9 cellular contexts compared by ENCODE assay signal in genomic region chr7:149414745-149415390, GRCh38. TPM values are rescaled to one million over a fixed set of nuclear protein-coding genes. Genes with fewer than 3 reads are reported as not detected.
A peak's percentile ranks its signal among the peaks of the same experiment; 100 is the strongest.
DNase-seq lines count a peak whose midpoint lies in the region; ATAC-seq and TF ChIP-seq lines count a peak whose summit lies in the region.
"Had no signal": no experiment of that assay in that cellular context is flagged by ENCODE, and none has a peak within 500 bp of the region (broad histone marks: within the 10 kb centered on the region; RNA-seq: fewer than 3 reads in every experiment).

No MANE protein-coding gene starts in this region.

- H3K4me1 Mint-ChIP-seq in T-helper 17 cell: peaks cover 8% of the 10 kb centered on the region

- peak; percentile 44 for DNase-seq in AG04449 (ENCODE audit: low read depth, low spot score)
- DNase-seq in T-helper 17 cell: peak in 2 of 3 donors; percentile 25 to 48
- peak; percentile 30 for DNase-seq in colonic mucosa
- DNase-seq in left lobe of liver (ENCODE audit: low spot score): no peak
- peak; percentile 52 for DNase-seq in stimulated activated CD4-positive, alpha-beta T cell treated with anti-CD3 and anti-CD28 coated beads, Interleukin-4, amount 100 ng/mL, for 24 hours
- DNase-seq in COLO829 (ENCODE audit: low spot score): no peak

- peak; percentile 85 for ATAC-seq in T-helper 17 cell
- ATAC-seq in left lobe of liver: peak; percentile 52
- ATAC-seq in GM21786 (IDR thresholded peaks at IDR 0.05; ENCODE audit: unreplicated experiment): no peak
- ATAC-seq in HG03045 (IDR thresholded peaks at IDR 0.05; ENCODE audit: unreplicated experiment): no peak

- intact Hi-C loops in colonic mucosa (cut with DNase I): no loop called here

- H3K4me1 ChIP-seq in colonic mucosa: no peaks in the 10 kb centered on the region
- H3K4me1 ChIP-seq: BLaER1 treated with 17β-estradiol and CSF1 and Interleukin-3, amounts not matched to agents 10 nM and 100 nM had no signal

- CTCF ChIA-PET in AG04449 (lab: Yijun Ruan, JAX): no interaction called here

- no peaks in the 10 kb centered on the region for H3K9me3 ChIP-seq in T-helper 17 cell (ENCODE audit: control insufficient read depth, low read length, poor library complexity, severe bottlenecking)
- H3K9me3 ChIP-seq in colonic mucosa: no peaks in the 10 kb centered on the region

- no peaks in the 10 kb centered on the region for H3K36me3 ChIP-seq in colonic mucosa
- H3K36me3 ChIP-seq: BLaER1 treated with 17β-estradiol and CSF1 and Interleukin-3, amounts not matched to agents 10 nM and 100 nM had no signal

- no peak overlapping the region for H3K27ac ChIP-seq in colonic mucosa
- H3K27ac ChIP-seq: BLaER1 treated with 17β-estradiol and CSF1 and Interleukin-3, amounts not matched to agents 10 nM and 100 nM had no signal

- H3K27me3 Mint-ChIP-seq in T-helper 17 cell: peaks cover 38% of the 10 kb centered on the region

- no peaks in the 10 kb centered on the region for H3K27me3 ChIP-seq in colonic mucosa

- H3K27ac Mint-ChIP-seq in T-helper 17 cell: peak overlapping the region; percentile 82

- peak overlapping the region; percentile 69 for H3K4me3 Mint-ChIP-seq in T-helper 17 cell

- TF ChIP-seq CTCF in AG04449 (IDR thresholded peaks at IDR 0.05; ENCODE audit: insufficient read depth, low read length, missing control alignments) (no peak), colonic mucosa (IDR thresholded peaks at IDR 0.05) (no peak)

- H3K4me3 ChIP-seq in AG04449 (ENCODE audit: low read depth, low read length): peak overlapping the region; percentile 25
- no peak overlapping the region for H3K4me3 ChIP-seq in colonic mucosa
- H3K4me3 ChIP-seq: BLaER1 treated with 17β-estradiol and CSF1 and Interleukin-3, amounts not matched to agents 10 nM and 100 nM had no signal

- no peaks in the 10 kb centered on the region for H3K36me3 Mint-ChIP-seq in T-helper 17 cell (ENCODE audit: low read depth)

- POLR2A ChIA-PET in AG04449 (lab: Yijun Ruan, JAX): interaction anchor here (0.7 kb wide), 1 partner anchor 128 kb away, joined by 3 read pairs; no protein-coding TSS in a partner anchor

- no peak overlapping the region for H3K9ac ChIP-seq in colonic mucosa (ENCODE audit: low read depth in 2 of 2, low read length in 2 of 2)
- H3K9ac ChIP-seq: BLaER1 treated with 17β-estradiol and CSF1 and Interleukin-3, amounts not matched to agents 10 nM and 100 nM had no signal

RNA-seq across cellular contexts. Expression of gene ZNF777, which starts 46.0 kb away (rescaled TPM):
- total RNA-seq in T-helper 17 cell (10 to 100 TPM; 12.7 to 16.5 TPM), colonic mucosa (10 to 100 TPM in 1 of 2 donors, 1 to 10 TPM in 1; 9.5 to 13.1 TPM), left lobe of liver (6.5 TPM)

Comparison
In these comparisons a context has a peak if more than half of its experiments do, and no peak if none do; other contexts are left out.
1. DNase-seq: peak in AG04449 (single experiment), T-helper 17 cell (2 of 3), colonic mucosa (single experiment) and stimulated activated CD4-positive, alpha-beta T cell treated with anti-CD3 and anti-CD28 coated beads, Interleukin-4, amount 100 ng/mL, for 24 hours (single experiment); none in left lobe of liver (single experiment) and COLO829 (single experiment).
2. ATAC-seq: peak in T-helper 17 cell (single experiment) and left lobe of liver (single experiment); none in GM21786 (single experiment) and HG03045 (single experiment).